In genomic region chr6:42781811-42782688, GRCh38 we compare ENCODE assay signal across 8 cellular contexts. TPM values are rescaled to one million over a fixed set of nuclear protein-coding genes. Genes with fewer than 3 reads are reported as not detected.
DNase-seq lines count a peak whose midpoint lies in the region; ATAC-seq and TF ChIP-seq lines count a peak whose summit lies in the region.

TSS of gene BICRAL (plus strand) at chr6:42782052. CDS start at chr6:42822023, 39,971 bp downstream.

- H3K9ac ChIP-seq in DND-41 (ENCODE audit: low read depth, low read length) (peak within 1 kb of the TSS; percentile 97), Loucy (ENCODE audit: low read depth, low read length, poor library complexity, severe bottlenecking) (peak within 1 kb of the TSS; percentile 100), neuronal stem cell (ENCODE audit: low read depth, low read length, poor library complexity) (peak within 1 kb of the TSS; percentile 99), subcutaneous abdominal adipose tissue (ENCODE audit: low read length in 5 of 5) (peak within 1 kb of the TSS; percentile 38 to 100 (median 88))

- no peak within 1 kb of the TSS for H4K8ac ChIP-seq in neuronal stem cell (ENCODE audit: low read depth, low read length)

- peak within 1 kb of the TSS; percentile 99 for H2BK5ac ChIP-seq in neuronal stem cell (ENCODE audit: low read length)

- H3K14ac ChIP-seq in neuronal stem cell (ENCODE audit: low read length): no peak within 1 kb of the TSS

- TF ChIP-seq CTCF in DND-41 (IDR thresholded peaks at IDR 0.05; ENCODE audit: borderline replicate concordance, extremely low read depth, low read length, poor library complexity, severe bottlenecking): no peak
- no peak for TF ChIP-seq CTCF in Loucy (conservative IDR thresholded peaks at IDR 0.05; ENCODE audit: low read length)

- H3K79me1 ChIP-seq in neuronal stem cell (ENCODE audit: low read depth, low read length): peaks cover 3% of the 10 kb centered on the region

- H3K4me2 ChIP-seq in DND-41 (ENCODE audit: insufficient read depth, low read length) (peak within 1 kb of the TSS; percentile 68), Loucy (ENCODE audit: low read depth, low read length, poor library complexity, severe bottlenecking) (peak within 1 kb of the TSS; percentile 80), neuronal stem cell (ENCODE audit: insufficient read depth, low read length, poor library complexity, severe bottlenecking) (peak within 1 kb of the TSS; percentile 72)

- H3K36me3 ChIP-seq in DND-41 (ENCODE audit: insufficient read depth, low read length) (no peaks in the 10 kb centered on the region; the same call in 1 of the 2 replicates), Loucy (ENCODE audit: insufficient read depth, low read length) (no peaks in the 10 kb centered on the region), neuronal stem cell (replicated peaks in 1 of 2; ENCODE audit: control insufficient read depth in 2 of 2, insufficient read depth in 2 of 2, low read length in 2 of 2) (peaks cover 0 to 11% of the 10 kb centered on the region in 2 donors), subcutaneous abdominal adipose tissue (ENCODE audit: control insufficient read depth in 5 of 5, insufficient read depth in 5 of 5, low read length in 5 of 5) (no peaks in the 10 kb centered on the region)

- no CpG with 5 or more reads among the region's 70 CpGs for WGBS in neuronal stem cell (ENCODE audit: extremely low coverage in 2 of 2, insufficient read length in 2 of 2, insufficient replicate concordance in 1 of 2), 2 donors

- H3K9me3 ChIP-seq in DND-41 (ENCODE audit: insufficient read depth, low read length, severe bottlenecking): no peaks in the 10 kb centered on the region
- H3K9me3 ChIP-seq in Loucy (ENCODE audit: insufficient read depth, low read depth, low read length): no peaks in the 10 kb centered on the region
- peaks cover 0 to 4% of the 10 kb centered on the region in 2 donors for H3K9me3 ChIP-seq in neuronal stem cell (replicated peaks in 1 of 2; ENCODE audit: control insufficient read depth in 2 of 2, insufficient read depth in 1 of 2, low read depth in 1 of 2, low read length in 2 of 2)
- no peaks in the 10 kb centered on the region for H3K9me3 ChIP-seq in subcutaneous abdominal adipose tissue (ENCODE audit: control insufficient read depth in 5 of 5, low read length in 5 of 5)

- no peak within 1 kb of the TSS for H2BK15ac ChIP-seq in neuronal stem cell (ENCODE audit: low read length)

- no peaks in the 10 kb centered on the region for H3K9me2 ChIP-seq in Loucy (replicated peaks; ENCODE audit: low read depth, low read length)

- no peak within 1 kb of the TSS for H3K4ac ChIP-seq in neuronal stem cell (ENCODE audit: low read length)

- no peak within 1 kb of the TSS for H4K91ac ChIP-seq in neuronal stem cell (ENCODE audit: low read depth, low read length, poor library complexity)

- peak within 1 kb of the TSS; percentile 99 for H3K23ac ChIP-seq in neuronal stem cell (ENCODE audit: low read depth, low read length, poor library complexity)

- H4K20me1 ChIP-seq in DND-41 (ENCODE audit: insufficient read depth, low read length) (no peaks in the 10 kb centered on the region), Loucy (ENCODE audit: insufficient read depth, low read length, poor library complexity, severe bottlenecking) (peaks cover 15% of the 10 kb centered on the region)

- H3F3A ChIP-seq in Loucy (ENCODE audit: low read depth): no peaks in the 10 kb centered on the region

- no peak within 1 kb of the TSS for H2BK12ac ChIP-seq in neuronal stem cell (ENCODE audit: low read length)

- H2BK120ac ChIP-seq in neuronal stem cell (ENCODE audit: low read depth, low read length): peak within 1 kb of the TSS; percentile 81

- H3K4me3 ChIP-seq in DND-41 (ENCODE audit: low read depth in 1 of 2, low read length in 2 of 2) (peak within 1 kb of the TSS; percentile 46 to 61; a peak in 3 of 4 replicates), Loucy (ENCODE audit: low read length, poor library complexity, severe bottlenecking) (peak within 1 kb of the TSS; percentile 98), neuronal stem cell (ENCODE audit: low read length in 2 of 2) (peak within 1 kb of the TSS; percentile 91 to 97), subcutaneous abdominal adipose tissue (ENCODE audit: low read depth in 1 of 5, low read length in 5 of 5) (peak within 1 kb of the TSS; percentile 69 to 94 (median 93))

- H2AK5ac ChIP-seq in neuronal stem cell (ENCODE audit: low read depth, low read length): peak within 1 kb of the TSS; percentile 99

- H3K27ac ChIP-seq in DND-41 (ENCODE audit: low read length) (peak within 1 kb of the TSS; percentile 90), neuronal stem cell (replicated peaks; ENCODE audit: low read length) (peak within 1 kb of the TSS; percentile 97), subcutaneous abdominal adipose tissue (ENCODE audit: low read depth, low read length) (peak within 1 kb of the TSS; percentile 99)

- DNase-seq in DND-41 (peak; percentile 63), SK-N-DZ (ENCODE audit: low spot score) (peak; percentile 77), foreskin melanocyte (peak; percentile 67), neuronal stem cell (ENCODE audit: low spot score) (peak; percentile 53)
- DNase-seq in activated naive CD4-positive, alpha-beta T cell (lab: John Stamatoyannopoulos, UW): peak; percentile 43 to 78 (median 53)

- H3K4me1 ChIP-seq in DND-41 (ENCODE audit: insufficient read depth, low read length) (peaks cover 29% of the 10 kb centered on the region), Loucy (ENCODE audit: insufficient read depth, low read length, poor library complexity, severe bottlenecking) (peaks cover 58% of the 10 kb centered on the region), neuronal stem cell (ENCODE audit: control insufficient read depth in 2 of 2, insufficient read depth in 1 of 2, low read depth in 1 of 2, low read length in 2 of 2) (peaks cover 5 to 7% of the 10 kb centered on the region in 2 donors), subcutaneous abdominal adipose tissue (ENCODE audit: control insufficient read depth in 5 of 5, insufficient read depth in 5 of 5, low read length in 5 of 5) (peaks cover 0 to 33% (median 28%) of the 10 kb centered on the region in 5 donors)

- peak; percentile 20 for ATAC-seq in DND-41 (ENCODE audit: insufficient read depth, low read depth)
- no peak for ATAC-seq in HG03520 (IDR thresholded peaks at IDR 0.05; ENCODE audit: unreplicated experiment)

- H3K18ac ChIP-seq in neuronal stem cell (ENCODE audit: low read length): peak within 1 kb of the TSS; percentile 100

- H3K79me2 ChIP-seq in DND-41 (ENCODE audit: insufficient read depth, low read length): peaks cover 56% of the 10 kb centered on the region
- H3K79me2 ChIP-seq in Loucy (ENCODE audit: insufficient read depth, low read length): peaks cover 74% of the 10 kb centered on the region

- H2AFZ ChIP-seq in DND-41 (ENCODE audit: low read depth, low read length) (peak within 1 kb of the TSS; percentile 80), Loucy (ENCODE audit: low read length) (peak within 1 kb of the TSS; percentile 71; the same call in 1 of the 2 replicates), neuronal stem cell (ENCODE audit: low read length) (peak within 1 kb of the TSS; percentile 72)

- H3K27me3 ChIP-seq in DND-41 (ENCODE audit: insufficient read depth, low read length, poor library complexity): no peaks in the 10 kb centered on the region
- H3K27me3 ChIP-seq in Loucy (ENCODE audit: insufficient read depth, low read length, poor library complexity, severe bottlenecking): peaks cover 11% of the 10 kb centered on the region
- no peaks in the 10 kb centered on the region for H3K27me3 ChIP-seq in neuronal stem cell (ENCODE audit: control insufficient read depth in 3 of 3, insufficient read depth in 3 of 3, low read depth in 1 of 3, low read length in 3 of 3)
- no peaks in the 10 kb centered on the region for H3K27me3 ChIP-seq in subcutaneous abdominal adipose tissue (ENCODE audit: control insufficient read depth in 5 of 5, insufficient read depth in 4 of 5, low read length in 5 of 5)

RNA-seq across cellular contexts. Expression of gene BICRAL, which starts in this region (rescaled TPM):
- 3.2 and 4.1 TPM in 2 replicates for polyA plus RNA-seq in SK-N-DZ (2014; cell fraction: cytosol; rRNA removed)
- 2.5 and 3.7 TPM in 2 replicates for polyA plus RNA-seq in SK-N-DZ (2014; cell fraction: nucleus; rRNA removed)
- polyA plus RNA-seq in neuronal stem cell (2013, experiment 1 of 2): 5.0 TPM
- 4.7 TPM for polyA plus RNA-seq in neuronal stem cell (2013, experiment 2 of 2)
